Comparison of ENCODE assay signal across 21 cellular contexts in genomic region chr3:52392216-52392930, GRCh38. TPM values are rescaled to one million over a fixed set of nuclear protein-coding genes. Genes with fewer than 3 reads are reported as not detected.
DNase-seq lines count a peak whose midpoint lies in the region; ATAC-seq, FAIRE-seq and TF ChIP-seq lines count a peak whose summit lies in the region.
"Had no signal": no experiment of that assay in that cellular context is flagged by ENCODE, and none has a peak within 500 bp of the region (broad histone marks: within the 10 kb centered on the region; RNA-seq: fewer than 3 reads in every experiment).

No MANE protein-coding gene starts in this region.

- H3K4me3 ChIP-seq in right cardiac atrium (ENCODE audit: low read length) (no peak overlapping the region), right atrium auricular region (no peak overlapping the region), kidney (ENCODE audit: low read length in 2 of 2) (no peak overlapping the region)
- H3K4me3 ChIP-seq: GM12878, GM23248 had no signal

- H3K4me1 Mint-ChIP-seq in progenitor cell of endocrine pancreas (ENCODE audit: low read depth) = no peaks in the 10 kb centered on the region
- no peaks in the 10 kb centered on the region for H3K4me1 Mint-ChIP-seq in activated CD8-positive, alpha-beta T cell treated with anti-CD3 and anti-CD28 coated beads, Interleukin-2, amount 10 ng/mL, durations not matched to agents 7 days and 5 days (ENCODE audit: low read depth)
- H3K4me1 Mint-ChIP-seq: B cell; CD4-positive, CD25-positive, alpha-beta regulatory T cell; CD8-positive, alpha-beta memory T cell had no signal

- no peak overlapping the region for H3K27ac Mint-ChIP-seq in progenitor cell of endocrine pancreas
- no peak overlapping the region for H3K27ac Mint-ChIP-seq in activated CD8-positive, alpha-beta T cell treated with anti-CD3 and anti-CD28 coated beads, Interleukin-2, amount 10 ng/mL, durations not matched to agents 7 days and 5 days
- H3K27ac Mint-ChIP-seq: B cell had no signal

- intact Hi-C loops in right cardiac atrium (cut with DNase I) = no loop called here
- intact Hi-C loops in kidney (cut with DNase I) = no loop called here
- intact Hi-C loops in posterior vena cava (cut with DNase I) = no loop called here

- H3K9ac ChIP-seq in kidney (ENCODE audit: low read length in 2 of 2) = no peak overlapping the region
- H3K9ac ChIP-seq: GM23248 had no signal

- no peak overlapping the region for H3K4me3 Mint-ChIP-seq in progenitor cell of endocrine pancreas (ENCODE audit: low read depth)
- H3K4me3 Mint-ChIP-seq in activated CD8-positive, alpha-beta T cell treated with anti-CD3 and anti-CD28 coated beads, Interleukin-2, amount 10 ng/mL, durations not matched to agents 7 days and 5 days = no peak overlapping the region
- H3K4me3 Mint-ChIP-seq: B cell; CD4-positive, CD25-positive, alpha-beta regulatory T cell; CD8-positive, alpha-beta memory T cell had no signal

- no peak for TF ChIP-seq CTCF in right atrium auricular region (IDR thresholded peaks at IDR 0.05)
- TF ChIP-seq CTCF in kidney (IDR thresholded peaks at IDR 0.05; ENCODE audit: borderline replicate concordance, extremely low read depth, insufficient read depth) = no peak
- TF ChIP-seq CTCF in progenitor cell of endocrine pancreas (IDR thresholded peaks at IDR 0.05; ENCODE audit: unreplicated experiment) = no peak

- H3K9me3 ChIP-seq in right cardiac atrium (ENCODE audit: control insufficient read depth, low read length) (no peaks in the 10 kb centered on the region), right atrium auricular region (no peaks in the 10 kb centered on the region), kidney (ENCODE audit: control insufficient read depth in 1 of 2, low read length in 2 of 2) (no peaks in the 10 kb centered on the region)

- H3K9me3 Mint-ChIP-seq in progenitor cell of endocrine pancreas (ENCODE audit: low read depth) = no peaks in the 10 kb centered on the region
- no peaks in the 10 kb centered on the region for H3K9me3 Mint-ChIP-seq in activated CD8-positive, alpha-beta T cell treated with anti-CD3 and anti-CD28 coated beads, Interleukin-2, amount 10 ng/mL, durations not matched to agents 7 days and 5 days (ENCODE audit: insufficient read depth)
- H3K9me3 Mint-ChIP-seq: CD4-positive, CD25-positive, alpha-beta regulatory T cell; CD8-positive, alpha-beta memory T cell had no signal

- CTCF ChIA-PET in activated CD8-positive, alpha-beta T cell treated with anti-CD3 and anti-CD28 coated beads, Interleukin-2, amount 10 ng/mL, durations not matched to agents 7 days and 5 days (lab: Charles Lee) = no interaction called here

- WGBS in right cardiac atrium = 94% methylated on average over 16 of the region's 16 CpGs

- H3K27ac ChIP-seq in right cardiac atrium (ENCODE audit: low read length) (no peak overlapping the region), right atrium auricular region (no peak overlapping the region), kidney (ENCODE audit: low read depth in 2 of 2, low read length in 2 of 2) (no peak overlapping the region)
- H3K27ac ChIP-seq: GM23248, HL-60 had no signal

- no peaks in the 10 kb centered on the region for H3K4me1 ChIP-seq in right cardiac atrium (ENCODE audit: control insufficient read depth, insufficient read depth, low read length)
- H3K4me1 ChIP-seq in right atrium auricular region = no peaks in the 10 kb centered on the region
- H3K4me1 ChIP-seq in kidney (ENCODE audit: control insufficient read depth in 1 of 2, insufficient read depth in 1 of 2, low read depth in 1 of 2, low read length in 2 of 2) = no peaks in the 10 kb centered on the region

- FAIRE-seq in kidney (lab: Jason Lieb, UNC) = no peak
- FAIRE-seq: GM12878, GM19239, H54 had no signal

- no peaks in the 10 kb centered on the region for H3K27me3 Mint-ChIP-seq in progenitor cell of endocrine pancreas
- no peaks in the 10 kb centered on the region for H3K27me3 Mint-ChIP-seq in activated CD8-positive, alpha-beta T cell treated with anti-CD3 and anti-CD28 coated beads, Interleukin-2, amount 10 ng/mL, durations not matched to agents 7 days and 5 days (ENCODE audit: low read depth)
- H3K27me3 Mint-ChIP-seq: B cell; CD4-positive, CD25-positive, alpha-beta regulatory T cell; CD8-positive, alpha-beta memory T cell had no signal

- POLR2A ChIA-PET in activated CD8-positive, alpha-beta T cell treated with anti-CD3 and anti-CD28 coated beads, Interleukin-2, amount 10 ng/mL, durations not matched to agents 7 days and 5 days (lab: Charles Lee) = interaction anchor here (0.6 kb wide), 1 partner anchor 720 kb away, joined by 3 read pairs; no protein-coding TSS in a partner anchor

- ATAC-seq in right cardiac atrium (no peak), GM21423 (IDR thresholded peaks at IDR 0.05; ENCODE audit: unreplicated experiment) (no peak)
- no peak for ATAC-seq in activated CD8-positive, alpha-beta T cell treated with anti-CD3 and anti-CD28 coated beads, Interleukin-2, amount 10 ng/mL, durations not matched to agents 7 days and 5 days
- ATAC-seq: GM12878 had no signal

- H3K36me3 ChIP-seq in right atrium auricular region (peaks cover 6% of the 10 kb centered on the region), kidney (ENCODE audit: control insufficient read depth in 1 of 2, insufficient read depth in 2 of 2, low read length in 2 of 2) (peaks cover 10 to 24% of the 10 kb centered on the region in 2 donors)

- DNase-seq in right cardiac atrium (peak in 2 of 3 donors; percentile 41 to 45), right atrium auricular region (ENCODE audit: low spot score) (no peak), kidney (peak; percentile 39), posterior vena cava (ENCODE audit: low spot score) (peak; percentile 74), progenitor cell of endocrine pancreas (ENCODE audit: low spot score, unreplicated experiment) (no peak)
- DNase-seq in activated CD8-positive, alpha-beta T cell treated with anti-CD3 and anti-CD28 coated beads, Interleukin-2, amount 10 ng/mL, durations not matched to agents 7 days and 5 days = no peak
- DNase-seq: C1 segment of cervical spinal cord; CD4-positive, CD25-positive, alpha-beta regulatory T cell; DMS 273 treated with DMSO at 0.1 percent for 48 hours; DMS53; DND-41; EL; GM23248; HCEC 1CT had no signal

- H3K27me3 ChIP-seq in right cardiac atrium (ENCODE audit: control insufficient read depth, insufficient read depth) (no peaks in the 10 kb centered on the region), right atrium auricular region (no peaks in the 10 kb centered on the region)

- H3K36me3 Mint-ChIP-seq in progenitor cell of endocrine pancreas (ENCODE audit: insufficient read depth) = peaks cover 1% of the 10 kb centered on the region
- H3K36me3 Mint-ChIP-seq in activated CD8-positive, alpha-beta T cell treated with anti-CD3 and anti-CD28 coated beads, Interleukin-2, amount 10 ng/mL, durations not matched to agents 7 days and 5 days (ENCODE audit: low read depth) = peaks cover 6% of the 10 kb centered on the region

RNA-seq across cellular contexts. Expression of gene BAP1, which starts 17.4 kb away (rescaled TPM):
- total RNA-seq in right cardiac atrium (10 to 100 TPM; 48.4 to 59.1 (median 55.9) TPM), right atrium auricular region (10 to 100 TPM; 38.8 to 53.9 TPM), kidney (72.5 TPM), posterior vena cava (10 to 100 TPM; 53.0 to 55.1 TPM), progenitor cell of endocrine pancreas (89.8 and 107 TPM in 2 replicates)
- polyA plus RNA-seq in right cardiac atrium (43.0 TPM), kidney (ENCODE audit: insufficient read depth, low read depth, low replicate concordance) (61.6 TPM)
- 100 to 1,000 TPM in 1 of 2 experiments, 10 to 100 TPM in 1; 95.6 to 105 TPM for total RNA-seq in activated CD8-positive, alpha-beta T cell treated with anti-CD3 and anti-CD28 coated beads, Interleukin-2, amount 10 ng/mL, durations not matched to agents 7 days and 5 days

RNA-seq across cellular contexts. Expression of gene PHF7, which starts 18.1 kb away (rescaled TPM):
- total RNA-seq in right cardiac atrium = 10 to 100 TPM; 15.9 to 28.5 (median 18.3) TPM
- polyA plus RNA-seq in right cardiac atrium = 10.9 TPM
- total RNA-seq in right atrium auricular region = 10 to 100 TPM; 10.1 to 17.6 TPM
- 8.8 TPM for total RNA-seq in kidney
- 3.9 TPM for polyA plus RNA-seq in kidney (ENCODE audit: insufficient read depth, low read depth, low replicate concordance)
- total RNA-seq in posterior vena cava = 1 to 10 TPM; 6.4 to 9.2 TPM
- 4.6 and 5.5 TPM in 2 replicates for total RNA-seq in progenitor cell of endocrine pancreas
- total RNA-seq in activated CD8-positive, alpha-beta T cell treated with anti-CD3 and anti-CD28 coated beads, Interleukin-2, amount 10 ng/mL, durations not matched to agents 7 days and 5 days = 10 to 100 TPM; 14.6 to 16.2 TPM

RNA-seq across cellular contexts. Expression of gene SEMA3G, which starts 52.5 kb away (rescaled TPM):
- 10 to 100 TPM in 1 of 4 donors, 1 to 10 TPM in 3; 4.7 to 13.1 (median 8.3) TPM for total RNA-seq in right cardiac atrium
- 11.2 TPM for polyA plus RNA-seq in right cardiac atrium
- 10 to 100 TPM; 11.8 to 12.6 TPM for total RNA-seq in right atrium auricular region
- 25.7 TPM for total RNA-seq in kidney
- 28.2 TPM for polyA plus RNA-seq in kidney (ENCODE audit: insufficient read depth, low read depth, low replicate concordance)
- total RNA-seq in posterior vena cava = 10 to 100 TPM; 12.4 to 17.7 TPM
- total RNA-seq in progenitor cell of endocrine pancreas = 0.79 and 1.1 TPM in 2 replicates
- total RNA-seq in activated CD8-positive, alpha-beta T cell treated with anti-CD3 and anti-CD28 coated beads, Interleukin-2, amount 10 ng/mL, durations not matched to agents 7 days and 5 days = under 1 TPM; 0.13 to 0.21 TPM
- total RNA-seq: GM12878, GM23248 had no signal
- polyA plus RNA-seq: CD8-positive, alpha-beta memory T cell had no signal

Comparison
In these comparisons a context has a peak if more than half of its experiments do, and no peak if none do; other contexts are left out.
1. DNase-seq: peak in right cardiac atrium (2 of 3), kidney (single experiment) and posterior vena cava (single experiment); none in right atrium auricular region (single experiment), progenitor cell of endocrine pancreas (single experiment) and activated CD8-positive, alpha-beta T cell treated with anti-CD3 and anti-CD28 coated beads, Interleukin-2, amount 10 ng/mL, durations not matched to agents 7 days and 5 days (single experiment).